1 cellular context compared by ENCODE assay signal in the genomic region with DNA sequence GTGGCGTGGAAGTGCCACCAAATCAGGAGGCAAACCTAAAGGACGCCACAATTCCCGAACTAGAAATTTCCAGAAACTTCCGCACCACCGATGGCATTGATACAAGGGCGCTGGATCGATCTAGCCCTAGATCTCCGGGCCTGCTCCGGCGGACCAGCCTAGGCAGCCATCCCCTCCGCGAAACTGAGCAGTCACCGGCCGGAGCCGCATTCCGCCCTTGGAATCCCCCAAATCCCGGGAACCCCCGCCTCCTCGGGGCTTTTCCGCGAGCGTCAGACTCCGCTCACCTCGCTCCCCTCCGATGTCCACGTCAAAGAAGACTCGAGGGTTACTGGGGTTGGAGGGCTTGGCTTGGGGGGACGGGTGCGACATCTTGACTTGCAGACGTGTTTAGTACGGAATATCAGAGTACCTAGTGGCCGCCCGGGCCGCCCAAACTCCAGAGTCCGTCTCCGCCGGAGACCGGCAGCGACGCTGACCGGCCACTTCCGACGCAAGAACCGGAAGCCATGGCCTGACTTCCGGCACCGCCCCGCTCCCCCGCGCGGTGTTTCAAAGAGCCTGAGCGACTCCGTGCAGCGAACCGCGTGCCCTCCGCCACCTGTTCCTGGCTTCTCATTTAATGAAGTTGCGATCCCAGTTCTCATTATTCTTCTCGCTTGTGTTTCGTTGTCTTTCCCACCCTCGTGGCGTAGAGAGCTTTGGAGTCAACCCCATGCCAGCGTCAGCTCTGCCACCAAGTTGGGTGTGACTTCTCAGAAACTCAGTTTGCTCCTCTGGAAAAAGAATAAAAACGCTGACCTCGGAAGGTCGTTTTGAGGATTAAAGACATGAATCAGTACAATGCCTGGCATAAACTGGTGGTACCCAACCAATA.
TF ChIP-seq lines count a peak whose summit lies in the region.

TSS of gene PPID (minus strand) at position 480 of the 877 bp plus-strand sequence. CDS start at position 372, 108 bp downstream.

TF ChIP-seq in HEK293, 187 proteins besides CTCF, POLR2A, EP300 and RAD21 (continued from another document and continues in another):
- 0 out of 2 replicates have a peak, but pooled peaks have one; percentile 56 for TF ChIP-seq ELK4 (IDR thresholded peaks at IDR 0.05; ENCODE audit: borderline replicate concordance, low read depth, low read length)
- peak; percentile 25; the same call in 1 of the 2 replicates for TF ChIP-seq PRDM10 (tag by site-specific recombination; IDR thresholded peaks at IDR 0.05)
- TF ChIP-seq ZNF416 (tag by site-specific recombination; IDR thresholded peaks at IDR 0.05), result no peak
- no peak for TF ChIP-seq ZNF324 (tag by site-specific recombination; IDR thresholded peaks at IDR 0.05)
- TF ChIP-seq ZNF2 (tag by site-specific recombination; IDR thresholded peaks at IDR 0.05), result no peak
- TF ChIP-seq, protein P1, sequence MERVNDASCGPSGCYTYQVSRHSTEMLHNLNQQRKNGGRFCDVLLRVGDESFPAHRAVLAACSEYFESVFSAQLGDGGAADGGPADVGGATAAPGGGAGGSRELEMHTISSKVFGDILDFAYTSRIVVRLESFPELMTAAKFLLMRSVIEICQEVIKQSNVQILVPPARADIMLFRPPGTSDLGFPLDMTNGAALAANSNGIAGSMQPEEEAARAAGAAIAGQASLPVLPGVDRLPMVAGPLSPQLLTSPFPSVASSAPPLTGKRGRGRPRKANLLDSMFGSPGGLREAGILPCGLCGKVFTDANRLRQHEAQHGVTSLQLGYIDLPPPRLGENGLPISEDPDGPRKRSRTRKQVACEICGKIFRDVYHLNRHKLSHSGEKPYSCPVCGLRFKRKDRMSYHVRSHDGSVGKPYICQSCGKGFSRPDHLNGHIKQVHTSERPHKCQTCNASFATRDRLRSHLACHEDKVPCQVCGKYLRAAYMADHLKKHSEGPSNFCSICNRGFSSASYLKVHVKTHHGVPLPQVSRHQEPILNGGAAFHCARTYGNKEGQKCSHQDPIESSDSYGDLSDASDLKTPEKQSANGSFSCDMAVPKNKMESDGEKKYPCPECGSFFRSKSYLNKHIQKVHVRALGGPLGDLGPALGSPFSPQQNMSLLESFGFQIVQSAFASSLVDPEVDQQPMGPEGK (tag by site-specific recombination; IDR thresholded peaks at IDR 0.05), result 0 out of 2 replicates have a peak, but pooled peaks have one; percentile 37
- no peak for TF ChIP-seq ZNF175 (tag by site-specific recombination; IDR thresholded peaks at IDR 0.05)
- peak; percentile 52 for TF ChIP-seq IKZF3 (tag by site-specific recombination; IDR thresholded peaks at IDR 0.05)
- no peak for TF ChIP-seq ZNF610 (tag by site-specific recombination; IDR thresholded peaks at IDR 0.05; ENCODE audit: borderline replicate concordance)
- no peak for TF ChIP-seq ZNF19 (tag by site-specific recombination; IDR thresholded peaks at IDR 0.05; ENCODE audit: low read depth)
- no peak for TF ChIP-seq ZNF747 (tag by site-specific recombination; IDR thresholded peaks at IDR 0.05)
- no peak for TF ChIP-seq ZNF138 (tag by site-specific recombination; IDR thresholded peaks at IDR 0.05; ENCODE audit: borderline replicate concordance)
- TF ChIP-seq ZNF843 (tag by site-specific recombination; IDR thresholded peaks at IDR 0.05), result no peak
- TF ChIP-seq ZNF335 (tag by site-specific recombination; conservative IDR thresholded peaks at IDR 0.05), result peak; percentile 89
- TF ChIP-seq ZSCAN16 (tag by site-specific recombination; IDR thresholded peaks at IDR 0.05), result no peak
- TF ChIP-seq, protein P2, sequence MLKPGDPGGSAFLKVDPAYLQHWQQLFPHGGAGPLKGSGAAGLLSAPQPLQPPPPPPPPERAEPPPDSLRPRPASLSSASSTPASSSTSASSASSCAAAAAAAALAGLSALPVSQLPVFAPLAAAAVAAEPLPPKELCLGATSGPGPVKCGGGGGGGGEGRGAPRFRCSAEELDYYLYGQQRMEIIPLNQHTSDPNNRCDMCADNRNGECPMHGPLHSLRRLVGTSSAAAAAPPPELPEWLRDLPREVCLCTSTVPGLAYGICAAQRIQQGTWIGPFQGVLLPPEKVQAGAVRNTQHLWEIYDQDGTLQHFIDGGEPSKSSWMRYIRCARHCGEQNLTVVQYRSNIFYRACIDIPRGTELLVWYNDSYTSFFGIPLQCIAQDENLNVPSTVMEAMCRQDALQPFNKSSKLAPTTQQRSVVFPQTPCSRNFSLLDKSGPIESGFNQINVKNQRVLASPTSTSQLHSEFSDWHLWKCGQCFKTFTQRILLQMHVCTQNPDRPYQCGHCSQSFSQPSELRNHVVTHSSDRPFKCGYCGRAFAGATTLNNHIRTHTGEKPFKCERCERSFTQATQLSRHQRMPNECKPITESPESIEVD (tag by site-specific recombination; IDR thresholded peaks at IDR 0.05), result no peak
- no peak for TF ChIP-seq ZNF704 (tag by site-specific recombination; IDR thresholded peaks at IDR 0.05)
- no peak for TF ChIP-seq ZNF248 (tag by site-specific recombination; IDR thresholded peaks at IDR 0.05)
- TF ChIP-seq ZNF302 (tag by site-specific recombination; IDR thresholded peaks at IDR 0.05; ENCODE audit: low read depth), result no peak
- no peak for TF ChIP-seq ZNF223 (tag by site-specific recombination; IDR thresholded peaks at IDR 0.05)
- TF ChIP-seq, protein P3, sequence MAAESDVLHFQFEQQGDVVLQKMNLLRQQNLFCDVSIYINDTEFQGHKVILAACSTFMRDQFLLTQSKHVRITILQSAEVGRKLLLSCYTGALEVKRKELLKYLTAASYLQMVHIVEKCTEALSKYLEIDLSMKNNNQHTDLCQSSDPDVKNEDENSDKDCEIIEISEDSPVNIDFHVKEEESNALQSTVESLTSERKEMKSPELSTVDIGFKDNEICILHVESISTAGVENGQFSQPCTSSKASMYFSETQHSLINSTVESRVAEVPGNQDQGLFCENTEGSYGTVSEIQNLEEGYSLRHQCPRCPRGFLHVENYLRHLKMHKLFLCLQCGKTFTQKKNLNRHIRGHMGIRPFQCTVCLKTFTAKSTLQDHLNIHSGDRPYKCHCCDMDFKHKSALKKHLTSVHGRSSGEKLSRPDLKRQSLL (tag by site-specific recombination; IDR thresholded peaks at IDR 0.05), result no peak
- TF ChIP-seq ZNF501 (tag by site-specific recombination; IDR thresholded peaks at IDR 0.05), result 0 out of 2 replicates have a peak, but pooled peaks have one; percentile 19
- no peak for TF ChIP-seq ZNF155 (tag by site-specific recombination; IDR thresholded peaks at IDR 0.05)
- TF ChIP-seq ZFHX2 (tag by site-specific recombination; conservative IDR thresholded peaks at IDR 0.05), result no peak
- TF ChIP-seq ZBTB21 (tag by site-specific recombination; IDR thresholded peaks at IDR 0.05), result no peak; the same call in 1 of the 2 replicates
- TF ChIP-seq, protein P4, sequence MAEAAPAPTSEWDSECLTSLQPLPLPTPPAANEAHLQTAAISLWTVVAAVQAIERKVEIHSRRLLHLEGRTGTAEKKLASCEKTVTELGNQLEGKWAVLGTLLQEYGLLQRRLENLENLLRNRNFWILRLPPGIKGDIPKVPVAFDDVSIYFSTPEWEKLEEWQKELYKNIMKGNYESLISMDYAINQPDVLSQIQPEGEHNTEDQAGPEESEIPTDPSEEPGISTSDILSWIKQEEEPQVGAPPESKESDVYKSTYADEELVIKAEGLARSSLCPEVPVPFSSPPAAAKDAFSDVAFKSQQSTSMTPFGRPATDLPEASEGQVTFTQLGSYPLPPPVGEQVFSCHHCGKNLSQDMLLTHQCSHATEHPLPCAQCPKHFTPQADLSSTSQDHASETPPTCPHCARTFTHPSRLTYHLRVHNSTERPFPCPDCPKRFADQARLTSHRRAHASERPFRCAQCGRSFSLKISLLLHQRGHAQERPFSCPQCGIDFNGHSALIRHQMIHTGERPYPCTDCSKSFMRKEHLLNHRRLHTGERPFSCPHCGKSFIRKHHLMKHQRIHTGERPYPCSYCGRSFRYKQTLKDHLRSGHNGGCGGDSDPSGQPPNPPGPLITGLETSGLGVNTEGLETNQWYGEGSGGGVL (tag by site-specific recombination; IDR thresholded peaks at IDR 0.05), result no peak
- 0 out of 2 replicates have a peak, but pooled peaks have one; percentile 19 for TF ChIP-seq YY1 (tag by site-specific recombination; IDR thresholded peaks at IDR 0.05)
- TF ChIP-seq ZNF24 (tag by site-specific recombination; IDR thresholded peaks at IDR 0.05), result no peak
- TF ChIP-seq KLF8 (tag by site-specific recombination; IDR thresholded peaks at IDR 0.05), result peak; percentile 64
- TF ChIP-seq ZNF776 (tag by site-specific recombination; IDR thresholded peaks at IDR 0.05; ENCODE audit: borderline replicate concordance), result no peak
- no peak for TF ChIP-seq ZNF596 (tag by site-specific recombination; IDR thresholded peaks at IDR 0.05)
- TF ChIP-seq ZNF280D (tag by site-specific recombination; IDR thresholded peaks at IDR 0.05), result no peak
- TF ChIP-seq ZBTB48 (tag by site-specific recombination; IDR thresholded peaks at IDR 0.05), result no peak
- TF ChIP-seq ZNF629 (tag by site-specific recombination; IDR thresholded peaks at IDR 0.05), result peak; percentile 32; the same call in 1 of the 2 replicates
- TF ChIP-seq ZEB2 (tag by site-specific recombination; IDR thresholded peaks at IDR 0.05), result peak; percentile 78
- TF ChIP-seq, protein P5, sequence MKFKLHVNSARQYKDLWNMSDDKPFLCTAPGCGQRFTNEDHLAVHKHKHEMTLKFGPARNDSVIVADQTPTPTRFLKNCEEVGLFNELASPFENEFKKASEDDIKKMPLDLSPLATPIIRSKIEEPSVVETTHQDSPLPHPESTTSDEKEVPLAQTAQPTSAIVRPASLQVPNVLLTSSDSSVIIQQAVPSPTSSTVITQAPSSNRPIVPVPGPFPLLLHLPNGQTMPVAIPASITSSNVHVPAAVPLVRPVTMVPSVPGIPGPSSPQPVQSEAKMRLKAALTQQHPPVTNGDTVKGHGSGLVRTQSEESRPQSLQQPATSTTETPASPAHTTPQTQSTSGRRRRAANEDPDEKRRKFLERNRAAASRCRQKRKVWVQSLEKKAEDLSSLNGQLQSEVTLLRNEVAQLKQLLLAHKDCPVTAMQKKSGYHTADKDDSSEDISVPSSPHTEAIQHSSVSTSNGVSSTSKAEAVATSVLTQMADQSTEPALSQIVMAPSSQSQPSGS (tag by site-specific recombination; IDR thresholded peaks at IDR 0.05; ENCODE audit: low read depth), result no peak
- TF ChIP-seq EGR2 (tag by site-specific recombination; IDR thresholded peaks at IDR 0.05; ENCODE audit: low read depth), result no peak
- TF ChIP-seq ZBTB17 (tag by site-specific recombination; IDR thresholded peaks at IDR 0.05), result peak; percentile 78
- no peak for TF ChIP-seq OVOL3 (tag by site-specific recombination; IDR thresholded peaks at IDR 0.05)
- no peak for TF ChIP-seq ZNF140 (tag by site-specific recombination; IDR thresholded peaks at IDR 0.05)
- no peak for TF ChIP-seq ZNF626 (tag by site-specific recombination; IDR thresholded peaks at IDR 0.05)
